In genomic region chr10:57035310-57035709, GRCh38 we compare ENCODE assay signal across 10 cellular contexts.
"Had no signal": no experiment of that assay in that cellular context is flagged by ENCODE, and none has a peak within 500 bp of the region (broad histone marks: within the 10 kb centered on the region; RNA-seq: fewer than 3 reads in every experiment).

No MANE protein-coding gene starts in this region.

- H3K27ac ChIP-seq: GM23248, HL-60, KMS-11 had no signal

- H3K4me1 ChIP-seq: HAP-1 had no signal

- ATAC-seq: HCT116, HepG2 had no signal

- H3K4me3 ChIP-seq: GM23248, HAP-1 had no signal

- H3K36me3 ChIP-seq: HAP-1 had no signal

- DNase-seq: GM23248, GOT3, H7, HFFc6, KBM-7 had no signal

- FAIRE-seq: HepG2 had no signal
